In the genomic region with DNA sequence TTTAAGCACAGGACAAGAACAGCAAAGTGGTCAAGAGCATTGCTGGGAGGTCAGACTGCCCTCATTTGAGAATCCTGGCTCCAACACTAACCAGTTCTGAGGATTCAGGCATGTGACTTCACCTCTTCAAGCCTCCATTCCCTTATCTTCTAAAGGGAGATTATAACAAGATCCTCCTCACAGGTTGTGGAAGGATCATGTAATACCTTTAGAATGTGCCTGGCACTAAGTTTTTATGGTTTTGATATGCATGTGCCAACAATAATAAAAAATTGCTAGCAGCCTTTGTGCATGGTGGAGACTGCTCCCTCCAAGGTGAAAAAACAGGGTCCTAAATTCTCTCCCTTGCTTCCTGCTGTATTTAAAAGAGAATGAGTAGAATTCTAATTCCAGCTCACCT, we compare ENCODE assay signal across 21 cellular contexts. TPM values are rescaled to one million over a fixed set of nuclear protein-coding genes. Genes with fewer than 3 reads are reported as not detected.
DNase-seq lines count a peak whose midpoint lies in the region; ATAC-seq, FAIRE-seq and TF ChIP-seq lines count a peak whose summit lies in the region.
"Had no signal": no experiment of that assay in that cellular context is flagged by ENCODE, and none has a peak within 500 bp of the region (broad histone marks: within the 10 kb centered on the region; RNA-seq: fewer than 3 reads in every experiment).

No MANE protein-coding gene starts in this region.

- no peak overlapping the region for H4K12ac ChIP-seq in trophoblast cell (ENCODE audit: low read depth, low read length)

- ATAC-seq in body of pancreas: no peak

- no peaks in the 10 kb centered on the region for H3K27me3 ChIP-seq in H1 (replicated peaks in 1 of 4; ENCODE audit: control insufficient read depth in 3 of 4, extremely low read depth in 1 of 4, insufficient read depth in 3 of 4, low read length in 3 of 4)
- no peaks in the 10 kb centered on the region for H3K27me3 ChIP-seq in mesendoderm (ENCODE audit: insufficient read depth, low read length, poor library complexity)
- H3K27me3 ChIP-seq in trophoblast cell (ENCODE audit: insufficient read depth, low read length): no peaks in the 10 kb centered on the region
- H3K27me3 ChIP-seq in body of pancreas: no peaks in the 10 kb centered on the region

- no peak overlapping the region for H2BK20ac ChIP-seq in H1 (ENCODE audit: low read length)

- H3K4ac ChIP-seq in H1 (replicated peaks; ENCODE audit: insufficient read length, low read depth, low read length) (no peak overlapping the region), mesendoderm (ENCODE audit: low read depth, low read length) (no peak overlapping the region), trophoblast cell (ENCODE audit: low read depth, low read length) (no peak overlapping the region)

- H3K23ac ChIP-seq in H1 (ENCODE audit: insufficient read length) (no peak overlapping the region), mesendoderm (ENCODE audit: low read length) (no peak overlapping the region), trophoblast cell (ENCODE audit: low read length) (no peak overlapping the region)

- intact Hi-C loops in body of pancreas (cut with DNase I): no loop called here

- H2BK120ac ChIP-seq in H1 (replicated peaks; ENCODE audit: low read depth, low read length) (no peak overlapping the region), mesendoderm (ENCODE audit: low read depth, low read length) (no peak overlapping the region), trophoblast cell (ENCODE audit: insufficient read depth, low read length, poor library complexity) (no peak overlapping the region)

- H4K5ac ChIP-seq in H1 (ENCODE audit: insufficient read length, low read depth, low read length) (no peak overlapping the region), mesendoderm (ENCODE audit: low read length) (no peak overlapping the region)

- no peak for TF ChIP-seq CTCF in H1 (IDR thresholded peaks at IDR 0.05; ENCODE audit: control extremely low read depth in 1 of 3, insufficient read depth in 1 of 3, low read depth in 1 of 3, low read length in 3 of 3)
- no peak for TF ChIP-seq CTCF in body of pancreas (IDR thresholded peaks at IDR 0.05)

- H2BK15ac ChIP-seq in H1 (ENCODE audit: low read length): no peak overlapping the region
- no peak overlapping the region for H2BK15ac ChIP-seq in mesendoderm (replicated peaks; ENCODE audit: low read depth)

- H3K18ac ChIP-seq in H1 (ENCODE audit: extremely low read depth, low read length): no peak overlapping the region
- no peak overlapping the region for H3K18ac ChIP-seq in mesendoderm (ENCODE audit: low read length)
- no peak overlapping the region for H3K18ac ChIP-seq in trophoblast cell (ENCODE audit: low read length)

- H2AFZ ChIP-seq in H1 (ENCODE audit: low read length) (0 out of 2 replicates have a peak overlapping the region, but pooled peaks have one; percentile 76), trophoblast cell (ENCODE audit: insufficient read depth, low read length, poor library complexity) (no peak overlapping the region)

- H3K27ac ChIP-seq in H1 (ENCODE audit: low read depth, low read length) (no peak overlapping the region), mesendoderm (ENCODE audit: low read depth, low read length) (no peak overlapping the region), trophoblast cell (ENCODE audit: low read depth, low read length) (no peak overlapping the region), body of pancreas (no peak overlapping the region)

- H4K91ac ChIP-seq in H1 (replicated peaks; ENCODE audit: insufficient read length, low read length) (no peak overlapping the region), trophoblast cell (ENCODE audit: low read depth, low read length) (no peak overlapping the region)

- FAIRE-seq in H1 (lab: Jason Lieb, UNC): no peak
- FAIRE-seq: GM12891 had no signal

- no peaks in the 10 kb centered on the region for H3K9me3 ChIP-seq in H1 (ENCODE audit: insufficient read depth in 2 of 2, low read depth in 1 of 2, low read length in 1 of 2)
- no peaks in the 10 kb centered on the region for H3K9me3 ChIP-seq in trophoblast cell (ENCODE audit: insufficient read depth, low read depth, low read length)
- H3K9me3 ChIP-seq in body of pancreas: no peaks in the 10 kb centered on the region

- H3K79me1 ChIP-seq in H1 (ENCODE audit: low read depth, low read length) (no peaks in the 10 kb centered on the region), mesendoderm (ENCODE audit: low read length) (no peaks in the 10 kb centered on the region), trophoblast cell (ENCODE audit: low read length) (no peaks in the 10 kb centered on the region)

- no peak for TF ChIP-seq EP300 in H1 (IDR thresholded peaks at IDR 0.05; ENCODE audit: borderline replicate concordance in 1 of 2, low read depth in 2 of 2, low read length in 2 of 2)

- POLR2A ChIA-PET in H1 (lab: Charles Lee; ENCODE audit: partially characterized antibody): no interaction called here

- no peak for TF ChIP-seq POLR2A in H1 (IDR thresholded peaks at IDR 0.05; ENCODE audit: control extremely low read depth in 1 of 2, low read depth in 2 of 2, low read length in 2 of 2)
- no peak for TF ChIP-seq POLR2A in body of pancreas (IDR thresholded peaks at IDR 0.05)

- DNase-seq in NCI-H226 (peak; percentile 75), H1 (ENCODE audit: low read depth in 1 of 2, low spot score in 2 of 2) (no peak), mesendoderm (peak; percentile 13), RPMI8226 (no peak), trophoblast cell (no peak), NCI-H345 (lab: John Stamatoyannopoulos, UW) (no peak), body of pancreas (no peak)
- DNase-seq: Calu3; CD4-positive, alpha-beta memory T cell; COR-L47; DMS53; DMS79 treated with DMSO at 0.1 percent for 48 hours; GF-D8; GOT3; H7; HCEC 1CT had no signal

- H3K4me3 ChIP-seq in H1 (ENCODE audit: extremely low read depth in 1 of 4, insufficient read depth in 2 of 4, low read depth in 3 of 4, low read length in 4 of 4) (no peak overlapping the region), mesendoderm (ENCODE audit: low read length) (no peak overlapping the region), trophoblast cell (ENCODE audit: low read depth, low read length) (no peak overlapping the region), body of pancreas (no peak overlapping the region)

- H3K36me3 ChIP-seq in H1 (ENCODE audit: control insufficient read depth in 2 of 4, insufficient read depth in 4 of 4, low read length in 3 of 4) (no peaks in the 10 kb centered on the region), mesendoderm (ENCODE audit: control insufficient read depth, insufficient read depth, low read length) (no peaks in the 10 kb centered on the region), trophoblast cell (ENCODE audit: control insufficient read depth in 1 of 2, insufficient read depth in 2 of 2, low read length in 2 of 2) (no peaks in the 10 kb centered on the region), body of pancreas (replicated peaks in 1 of 2; ENCODE audit: insufficient read depth in 1 of 2, low read depth in 2 of 2) (no peaks in the 10 kb centered on the region)

- H4K8ac ChIP-seq in H1 (ENCODE audit: extremely low read depth, insufficient read depth, low read length): no peak overlapping the region
- no peak overlapping the region for H4K8ac ChIP-seq in mesendoderm (ENCODE audit: low read depth, low read length)
- H4K8ac ChIP-seq in trophoblast cell (ENCODE audit: low read depth, low read length): no peak overlapping the region

- no peaks in the 10 kb centered on the region for H3K23me2 ChIP-seq in H1 (ENCODE audit: low read depth, low read length)

- H3K9ac ChIP-seq in H1 (replicated peaks in 1 of 4; ENCODE audit: extremely low read depth in 1 of 4, low read depth in 3 of 4, low read length in 3 of 4): no peak overlapping the region
- no peak overlapping the region for H3K9ac ChIP-seq in mesendoderm (ENCODE audit: low read length)
- no peak overlapping the region for H3K9ac ChIP-seq in trophoblast cell (ENCODE audit: low read length)

- CTCF ChIA-PET in H1 (lab: Charles Lee; ENCODE audit: partially characterized antibody): no interaction called here

- no peak overlapping the region for H3K56ac ChIP-seq in H1 (replicated peaks; ENCODE audit: insufficient read length, low read depth, low read length)
- H3K56ac ChIP-seq in mesendoderm (ENCODE audit: low read length): no peak overlapping the region

- H3K79me2 ChIP-seq in H1 (ENCODE audit: control insufficient read depth in 1 of 2, insufficient read depth in 2 of 2, low read length in 2 of 2): no peaks in the 10 kb centered on the region
- no peaks in the 10 kb centered on the region for H3K79me2 ChIP-seq in mesendoderm (ENCODE audit: control insufficient read depth, insufficient read depth, low read length)
- no peaks in the 10 kb centered on the region for H3K79me2 ChIP-seq in trophoblast cell (ENCODE audit: control insufficient read depth, insufficient read depth, low read length, poor library complexity)

- H3K4me1 ChIP-seq in H1 (replicated peaks in 1 of 4; ENCODE audit: control insufficient read depth in 3 of 4, insufficient read depth in 4 of 4, low read length in 3 of 4): no peaks in the 10 kb centered on the region; a peak in 1 of 7 replicates
- H3K4me1 ChIP-seq in mesendoderm (ENCODE audit: control insufficient read depth, low read depth, low read length): peaks cover 3% of the 10 kb centered on the region
- H3K4me1 ChIP-seq in trophoblast cell (ENCODE audit: control insufficient read depth in 1 of 2, insufficient read depth in 2 of 2, low read length in 2 of 2): no peaks in the 10 kb centered on the region
- H3K4me1 ChIP-seq in body of pancreas: no peaks in the 10 kb centered on the region

- H4K20me1 ChIP-seq in H1 (replicated peaks in 1 of 2; ENCODE audit: control insufficient read depth in 1 of 2, insufficient read depth in 2 of 2, low read length in 2 of 2): no peaks in the 10 kb centered on the region

- H3K4me2 ChIP-seq in H1 (ENCODE audit: insufficient read depth in 1 of 2, low read depth in 2 of 2, low read length in 2 of 2): no peak overlapping the region
- no peak overlapping the region for H3K4me2 ChIP-seq in mesendoderm (ENCODE audit: low read length)
- H3K4me2 ChIP-seq in trophoblast cell (ENCODE audit: low read length): no peak overlapping the region

- H2BK12ac ChIP-seq in H1 (ENCODE audit: low read depth, low read length): no peak overlapping the region
- H2BK12ac ChIP-seq in trophoblast cell (ENCODE audit: low read length): no peak overlapping the region

- H2AK5ac ChIP-seq in H1 (ENCODE audit: low read depth, low read length) (no peak overlapping the region), mesendoderm (ENCODE audit: low read length) (no peak overlapping the region), trophoblast cell (ENCODE audit: low read length) (no peak overlapping the region)

- no peak for TF ChIP-seq RAD21 in H1 (IDR thresholded peaks at IDR 0.05 in 1 of 2, conservative IDR thresholded peaks at IDR 0.05 in 1 of 2; ENCODE audit: low read depth in 2 of 2, low read length in 2 of 2)

- H2BK5ac ChIP-seq in H1 (ENCODE audit: low read depth, low read length) (no peak overlapping the region), mesendoderm (ENCODE audit: low read length) (no peak overlapping the region), trophoblast cell (ENCODE audit: low read depth, low read length, poor library complexity) (no peak overlapping the region)

- H3K14ac ChIP-seq in H1 (ENCODE audit: insufficient read length) (no peak overlapping the region), trophoblast cell (ENCODE audit: low read length) (no peak overlapping the region)

RNA-seq across cellular contexts. Expression of gene ADAMTS18, which starts 36.0 kb away (rescaled TPM):
- total RNA-seq in H1 (2021; fragmentation: NEBNext Ultra II Directional; extraction: Animal tissue kit (Norgen Biotek cat#: 25700)): 0.19 TPM in 2 replicates
- 0.05 and 0.16 TPM in 2 replicates for polyA plus RNA-seq in H1 (2011; rRNA removed)
- 0.13 TPM for polyA plus RNA-seq in H1 (2011; cell fraction: cytosol; rRNA removed)
- polyA plus RNA-seq in H1 (2011; cell fraction: nucleus; rRNA removed): 0.16 TPM
- 0.08 to 0.50 TPM (median 0.25 TPM) in 4 replicates for polyA plus RNA-seq in H1 (2012, experiment 1 of 2)
- polyA plus RNA-seq in H1 (2012, experiment 2 of 2): not detected
- polyA plus RNA-seq in H1 (2013, experiment 1 of 2): 0.26 TPM
- polyA plus RNA-seq in H1 (2013, experiment 2 of 2): 0.09 TPM
- polyA minus RNA-seq in H1 (2011; rRNA and poly(A)+ RNA removed): 0.41 and 0.63 TPM in 2 replicates
- 0.44 TPM for polyA minus RNA-seq in H1 (2011; cell fraction: cytosol; rRNA and poly(A)+ RNA removed)
- 2.1 TPM for polyA minus RNA-seq in H1 (2011; cell fraction: nucleus; rRNA and poly(A)+ RNA removed)
- 0.38 TPM for polyA plus RNA-seq in mesendoderm (2013, experiment 1 of 2)
- 0.46 TPM for polyA plus RNA-seq in mesendoderm (2013, experiment 2 of 2)
- polyA plus RNA-seq in trophoblast cell (2013): 54.3 and 56.8 TPM in 2 replicates
- total RNA-seq in body of pancreas: 1 to 10 TPM in 1 of 2 donors, under 1 TPM in 1; 0.52 to 2.6 TPM
- total RNA-seq: A172; A673; Calu3; CD4-positive, alpha-beta memory T cell; G401 had no signal
- polyA plus RNA-seq: BJ; CD4-positive, alpha-beta memory T cell had no signal

Comparison
In these comparisons a context has a peak if more than half of its experiments do, and no peak if none do; other contexts are left out.
1. DNase-seq: peak in NCI-H226 (single experiment) and mesendoderm (single experiment); none in H1 (0 of 2), RPMI8226 (single experiment), trophoblast cell (0 of 2), NCI-H345 (single experiment) and body of pancreas (0 of 4).